27 cellular contexts compared by ENCODE assay signal in the genomic region with DNA sequence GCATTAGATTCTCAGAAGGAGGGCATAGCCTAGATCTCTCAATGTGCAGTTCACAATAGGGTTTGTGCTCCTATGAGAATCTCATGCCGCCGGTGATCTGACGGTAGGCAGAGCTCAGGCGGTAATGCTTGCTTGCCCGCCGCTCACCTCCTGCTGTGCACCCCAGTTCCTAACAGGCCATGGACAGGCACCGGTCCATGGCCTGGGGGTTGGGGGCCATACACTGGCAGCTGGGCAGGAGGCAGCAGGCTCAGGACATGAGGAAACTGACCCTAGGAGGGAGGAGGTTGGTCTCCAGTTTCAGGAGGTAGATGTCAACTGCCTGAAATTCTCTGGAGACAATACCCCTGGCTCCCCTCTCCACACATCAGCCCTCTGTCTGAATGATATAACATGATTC.
"Had no signal": no experiment of that assay in that cellular context is flagged by ENCODE, and none has a peak within 500 bp of the region (broad histone marks: within the 10 kb centered on the region; RNA-seq: fewer than 3 reads in every experiment).

No MANE protein-coding gene starts in this region.

- H3K4me1 ChIP-seq: esophagus muscularis mucosa, foreskin keratinocyte, gastrocnemius medialis, heart left ventricle had no signal

- H3K4me3 Mint-ChIP-seq: activated CD4-positive, alpha-beta memory T cell treated with anti-CD3 and anti-CD28 coated beads for 36 hours; activated CD4-positive, alpha-beta T cell treated with anti-CD3 and anti-CD28 coated beads for 36 hours; activated CD4-positive, alpha-beta T cell treated with anti-CD3 and anti-CD28 coated beads, Interleukin-2, amount 10 ng/mL, durations not matched to agents 24 days and 14 days; activated naive CD8-positive, alpha-beta T cell treated with anti-CD3 and anti-CD28 coated beads, Interleukin-2, amount 10 ng/mL, durations not matched to agents 7 days and 5 days; activated T-helper 1 cell treated with anti-CD3 and anti-CD28 coated beads, Interleukin-12 subunit alpha, Interleukin-12 subunit beta, Interleukin-2, Interleukin-4 antibody, amounts not matched to agents 30 ng/mL and 10 ng/mL and 1 ng/mL, durations not matched to agents 14 hours and 24 hours and 36 hours; central memory CD8-positive, alpha-beta T cell; dendritic cell treated with granulocyte-macrophage colony-stimulating factor and Interleukin-4, amounts not matched to agents 40 ng/mL and 50 ng/mL, for 4 days had no signal

- H3K9me3 Mint-ChIP-seq: activated CD4-positive, alpha-beta memory T cell treated with anti-CD3 and anti-CD28 coated beads for 36 hours; activated naive CD8-positive, alpha-beta T cell treated with anti-CD3 and anti-CD28 coated beads, Interleukin-2, amount 10 ng/mL, durations not matched to agents 7 days and 5 days; activated T-helper 1 cell treated with anti-CD3 and anti-CD28 coated beads, Interleukin-12 subunit alpha, Interleukin-12 subunit beta, Interleukin-2, Interleukin-4 antibody, amounts not matched to agents 30 ng/mL and 10 ng/mL and 1 ng/mL, durations not matched to agents 14 hours and 24 hours and 36 hours; central memory CD8-positive, alpha-beta T cell; dendritic cell treated with granulocyte-macrophage colony-stimulating factor and Interleukin-4, amounts not matched to agents 40 ng/mL and 50 ng/mL, for 4 days had no signal

- H3K4me1 Mint-ChIP-seq: central memory CD8-positive, alpha-beta T cell had no signal

- H3K27me3 ChIP-seq: brain microvascular endothelial cell, dorsolateral prefrontal cortex, esophagus muscularis mucosa, foreskin keratinocyte, gastrocnemius medialis, heart left ventricle had no signal

- H3K27ac Mint-ChIP-seq: activated CD4-positive, alpha-beta memory T cell treated with anti-CD3 and anti-CD28 coated beads for 36 hours; activated CD4-positive, alpha-beta T cell treated with anti-CD3 and anti-CD28 coated beads for 36 hours; activated CD4-positive, alpha-beta T cell treated with anti-CD3 and anti-CD28 coated beads, Interleukin-2, amount 10 ng/mL, durations not matched to agents 24 days and 14 days; activated naive CD8-positive, alpha-beta T cell treated with anti-CD3 and anti-CD28 coated beads, Interleukin-2, amount 10 ng/mL, durations not matched to agents 7 days and 5 days; activated T-helper 1 cell treated with anti-CD3 and anti-CD28 coated beads, Interleukin-12 subunit alpha, Interleukin-12 subunit beta, Interleukin-2, Interleukin-4 antibody, amounts not matched to agents 30 ng/mL and 10 ng/mL and 1 ng/mL, durations not matched to agents 14 hours and 24 hours and 36 hours; activated T-helper 2 cell treated with anti-CD3 and anti-CD28 coated beads, Interferon-gamma antibody, Interleukin-2, Interleukin-4, amounts not matched to agents 10 μg/mL and 5 μg/mL and 100 μg/mL, durations not matched to agents 14 hours and 24 hours and 36 hours; dendritic cell treated with granulocyte-macrophage colony-stimulating factor and Interleukin-4, amounts not matched to agents 40 ng/mL and 50 ng/mL, for 4 days had no signal

- H3K9me3 ChIP-seq: esophagus muscularis mucosa, gastrocnemius medialis, heart left ventricle had no signal

- ATAC-seq: activated CD4-positive, alpha-beta T cell treated with anti-CD3 and anti-CD28 coated beads for 36 hours; foreskin keratinocyte; gastrocnemius medialis; heart left ventricle had no signal

- H3K27me3 Mint-ChIP-seq: activated CD4-positive, alpha-beta memory T cell treated with anti-CD3 and anti-CD28 coated beads for 36 hours; activated CD4-positive, alpha-beta T cell treated with anti-CD3 and anti-CD28 coated beads for 36 hours; activated CD4-positive, alpha-beta T cell treated with anti-CD3 and anti-CD28 coated beads, Interleukin-2, amount 10 ng/mL, durations not matched to agents 24 days and 14 days; activated naive CD8-positive, alpha-beta T cell treated with anti-CD3 and anti-CD28 coated beads, Interleukin-2, amount 10 ng/mL, durations not matched to agents 7 days and 5 days; central memory CD8-positive, alpha-beta T cell; dendritic cell treated with granulocyte-macrophage colony-stimulating factor and Interleukin-4, amounts not matched to agents 40 ng/mL and 50 ng/mL, for 4 days had no signal

- DNase-seq: activated CD4-positive, alpha-beta memory T cell treated with anti-CD3 and anti-CD28 coated beads for 36 hours; activated CD4-positive, alpha-beta T cell treated with anti-CD3 and anti-CD28 coated beads for 36 hours; activated CD4-positive, alpha-beta T cell treated with anti-CD3 and anti-CD28 coated beads, Interleukin-2, amount 10 ng/mL, durations not matched to agents 24 days and 14 days; activated CD4-positive, CD25-positive, alpha-beta regulatory T cell; activated CD4-positive, CD25-positive, alpha-beta regulatory T cell treated with anti-CD3 and anti-CD28 coated beads, Interleukin-2, amount 50 U/mL, for 72 hours; activated effector memory CD4-positive, alpha-beta T cell treated with anti-CD3 and anti-CD28 coated beads, Interleukin-2, amount 50 U/mL, for 16 hours; activated naive CD4-positive, alpha-beta T cell treated with anti-CD3 and anti-CD28 coated beads, Interleukin-2, amount 50 U/mL, for 16 hours; activated naive CD8-positive, alpha-beta T cell treated with anti-CD3 and anti-CD28 coated beads, Interleukin-2, amount 10 ng/mL, durations not matched to agents 7 days and 5 days; activated T-cell treated with anti-CD3 and anti-CD28 coated beads, Interleukin-2, amount 50 U/mL, for 1 hour; activated T-cell treated with anti-CD3 and anti-CD28 coated beads, Interleukin-2, amount 50 U/mL, for 48 hours; amniotic stem cell; anterior cingulate cortex; brain microvascular endothelial cell; dorsolateral prefrontal cortex; effector memory CD4-positive, alpha-beta T cell; erythroblast; foreskin keratinocyte; gastrocnemius medialis; glutamatergic neuron; heart left ventricle; T-helper 2 cell had no signal

- H3K27ac ChIP-seq: brain microvascular endothelial cell, coronary artery, dorsolateral prefrontal cortex, esophagus muscularis mucosa, foreskin keratinocyte, gastrocnemius medialis, heart left ventricle had no signal
